In the genomic region with DNA sequence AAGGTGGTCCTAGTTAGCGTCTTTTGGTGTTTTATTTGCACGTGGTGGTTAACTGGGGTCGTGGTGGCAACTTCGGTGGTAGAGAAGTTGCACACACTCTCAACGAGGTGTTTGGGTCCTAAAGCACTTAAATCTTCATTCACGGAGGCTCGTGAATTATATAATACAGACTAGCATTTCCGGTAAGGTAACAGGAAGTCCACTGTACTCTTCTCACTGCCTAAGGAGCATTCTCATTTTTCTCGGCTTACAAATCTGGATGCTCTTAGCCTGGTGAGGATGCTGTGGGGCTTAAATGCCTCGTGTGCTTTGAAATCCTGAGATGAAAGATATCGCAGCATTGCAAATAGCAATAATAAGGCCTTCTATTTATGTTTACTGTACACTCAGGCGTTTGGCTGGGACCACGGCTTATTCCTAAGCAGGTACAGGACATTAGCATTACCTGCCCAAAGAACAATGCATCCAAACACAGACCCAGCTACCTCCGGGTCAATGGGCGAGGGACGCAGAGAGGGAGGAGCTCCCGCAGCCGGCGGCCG, we compare ENCODE assay signal across 8 cellular contexts. TPM values are rescaled to one million over a fixed set of nuclear protein-coding genes. Genes with fewer than 3 reads are reported as not detected.
DNase-seq lines count a peak whose midpoint lies in the region; ATAC-seq and TF ChIP-seq lines count a peak whose summit lies in the region.

No MANE protein-coding gene starts in this region.

- H3K4me2 ChIP-seq in OCI-LY7 (ENCODE audit: low read length): peak overlapping the region; percentile 91

- H3K9me3 ChIP-seq in HEK293 (ENCODE audit: control insufficient read depth, insufficient read depth, low read depth, low read length) (no peaks in the 10 kb centered on the region), OCI-LY7 (ENCODE audit: low read length) (no peaks in the 10 kb centered on the region), lower lobe of right lung (no peaks in the 10 kb centered on the region), upper lobe of right lung (no peaks in the 10 kb centered on the region)

- CTCF ChIA-PET in HEK293 (lab: Yijun Ruan, JAX): interaction anchor here (0.6 to 2.2 kb wide), 6 partner anchors 24 to 1637 kb away, joined by 3 to 10 read pairs (median 4); a partner anchor contains a TSS
- CTCF ChIA-PET in OCI-LY7 (lab: Charles Lee; ENCODE audit: unreplicated experiment): no interaction called here

- peak overlapping the region; percentile 98 for H3K4me3 ChIP-seq in HEK293 (ENCODE audit: low read depth, low read length)
- peak overlapping the region; percentile 87 for H3K4me3 ChIP-seq in OCI-LY7 (ENCODE audit: low read depth, low read length, poor library complexity, severe bottlenecking)
- H3K4me3 ChIP-seq in lower lobe of right lung: peak overlapping the region; percentile 90
- H3K4me3 ChIP-seq in upper lobe of right lung: peak overlapping the region; percentile 76

- no peaks in the 10 kb centered on the region for H3K9me2 ChIP-seq in OCI-LY7 (ENCODE audit: insufficient read depth, low read length)

- peak overlapping the region; percentile 22; the same call in 1 of the 2 replicates for H2AFZ ChIP-seq in OCI-LY7 (ENCODE audit: low read length)

- no TSS peak for BruUV-seq in OCI-LY7 (replicated peaks; lab: Mats Ljungman, UMichigan)

- H4K20me1 ChIP-seq in OCI-LY7 (ENCODE audit: insufficient read depth, low read length): peaks cover 26% of the 10 kb centered on the region

- peaks cover 31 to 35% of the 10 kb centered on the region in 2 experiments for H3K36me3 ChIP-seq in HEK293 (ENCODE audit: control insufficient read depth in 2 of 2, insufficient read depth in 1 of 2, low read length in 2 of 2)
- H3K36me3 ChIP-seq in OCI-LY7 (ENCODE audit: insufficient read depth, low read length): peaks cover 50% of the 10 kb centered on the region
- H3K36me3 ChIP-seq in lower lobe of right lung: peaks cover 42% of the 10 kb centered on the region
- H3K36me3 ChIP-seq in upper lobe of right lung: peaks cover 38% of the 10 kb centered on the region

- peaks cover 63% of the 10 kb centered on the region for H3K79me2 ChIP-seq in OCI-LY7 (ENCODE audit: insufficient read depth, low read depth, low read length)

- peak in 1 of 2 donors; percentile 21 for ATAC-seq in lower lobe of right lung
- no peak for ATAC-seq in upper lobe of right lung

- POLR2A ChIA-PET in HEK293 (lab: Yijun Ruan, JAX): interaction anchor here (1.1 kb wide), 1 partner anchor 65 kb away, joined by 3 read pairs; no protein-coding TSS in a partner anchor
- POLR2A ChIA-PET in OCI-LY7 (lab: Charles Lee): interaction anchor here (0.6 to 3.2 kb wide), 3 partner anchors 9 to 641 kb away, joined by 3 to 11 read pairs (median 8); no protein-coding TSS in a partner anchor

- H3K4me1 ChIP-seq in HEK293 (ENCODE audit: control insufficient read depth, insufficient read depth, low read length) (peaks cover 4% of the 10 kb centered on the region; the same call in 1 of the 2 replicates), OCI-LY7 (ENCODE audit: insufficient read depth, low read length, poor library complexity, severe bottlenecking) (peaks cover 43% of the 10 kb centered on the region), lower lobe of right lung (peaks cover 35% of the 10 kb centered on the region), upper lobe of right lung (peaks cover 30% of the 10 kb centered on the region)

- H3K27me3 ChIP-seq in lower lobe of right lung (ENCODE audit: low read depth) (no peaks in the 10 kb centered on the region), upper lobe of right lung (no peaks in the 10 kb centered on the region)

- peak; percentile 55 for DNase-seq in EH (ENCODE audit: low read depth)
- peak; percentile 60 for DNase-seq in OCI-LY7 (ENCODE audit: low spot score)
- peak; percentile 33 for DNase-seq in cerebellar cortex (ENCODE audit: low spot score)
- DNase-seq in lower lobe of right lung: no peak
- no peak for DNase-seq in upper lobe of right lung
- DNase-seq in HK-2 (ENCODE audit: unreplicated experiment): no peak
- no peak for DNase-seq in retina

- TF ChIP-seq CTCF in HEK293 (tag by site-specific recombination; IDR thresholded peaks at IDR 0.05) (no peak), OCI-LY7 (conservative IDR thresholded peaks at IDR 0.05; ENCODE audit: low read length) (no peak), lower lobe of right lung (IDR thresholded peaks at IDR 0.05) (no peak), upper lobe of right lung (IDR thresholded peaks at IDR 0.05) (no peak)

- intact Hi-C loops in OCI-LY7 (cut with micrococcal nuclease; ENCODE audit: unreplicated experiment) (loop anchor here (2.0 to 10.0 kb wide), 4 partner anchors 46 to 522 kb away; no protein-coding TSS in a partner anchor), lower lobe of right lung (cut with DNase I) (no loop called here), upper lobe of right lung (cut with DNase I) (no loop called here)

- peak overlapping the region; percentile 89 for H3K27ac ChIP-seq in HEK293 (ENCODE audit: extremely low read depth, low read depth, low read length)
- peak overlapping the region; percentile 80 for H3K27ac ChIP-seq in OCI-LY7 (ENCODE audit: low read depth, low read length, poor library complexity, severe bottlenecking)
- H3K27ac ChIP-seq in lower lobe of right lung: peak overlapping the region; percentile 92
- peak overlapping the region; percentile 96 for H3K27ac ChIP-seq in upper lobe of right lung

TF ChIP-seq in HEK293, 187 proteins besides CTCF, POLR2A, EP300 and RAD21 (continues in another document):
- TF ChIP-seq ZBTB21 (tag by site-specific recombination; IDR thresholded peaks at IDR 0.05) (no peak), ZNF600 (tag by site-specific recombination; IDR thresholded peaks at IDR 0.05) (no peak), ZNF10 (tag by site-specific recombination; IDR thresholded peaks at IDR 0.05) (peak; percentile 76), ZNF707 (tag by site-specific recombination; IDR thresholded peaks at IDR 0.05) (no peak), ZNF248 (tag by site-specific recombination; IDR thresholded peaks at IDR 0.05) (no peak), ZNF521 (tag by site-specific recombination; IDR thresholded peaks at IDR 0.05) (no peak), ZNF341 (tag by site-specific recombination; IDR thresholded peaks at IDR 0.05; ENCODE audit: low read depth) (no peak), KLF1 (tag by site-specific recombination; IDR thresholded peaks at IDR 0.05) (no peak), ZNF571 (tag by site-specific recombination; IDR thresholded peaks at IDR 0.05) (no peak), ZNF335 (tag by site-specific recombination; conservative IDR thresholded peaks at IDR 0.05) (peak; percentile 80), SP3 (tag by site-specific recombination; IDR thresholded peaks at IDR 0.05) (peak; percentile 17; the same call in 1 of the 2 replicates), SP2 (tag by site-specific recombination; IDR thresholded peaks at IDR 0.05) (0 out of 2 replicates have a peak, but pooled peaks have one; percentile 29)
- TF ChIP-seq, protein P1, sequence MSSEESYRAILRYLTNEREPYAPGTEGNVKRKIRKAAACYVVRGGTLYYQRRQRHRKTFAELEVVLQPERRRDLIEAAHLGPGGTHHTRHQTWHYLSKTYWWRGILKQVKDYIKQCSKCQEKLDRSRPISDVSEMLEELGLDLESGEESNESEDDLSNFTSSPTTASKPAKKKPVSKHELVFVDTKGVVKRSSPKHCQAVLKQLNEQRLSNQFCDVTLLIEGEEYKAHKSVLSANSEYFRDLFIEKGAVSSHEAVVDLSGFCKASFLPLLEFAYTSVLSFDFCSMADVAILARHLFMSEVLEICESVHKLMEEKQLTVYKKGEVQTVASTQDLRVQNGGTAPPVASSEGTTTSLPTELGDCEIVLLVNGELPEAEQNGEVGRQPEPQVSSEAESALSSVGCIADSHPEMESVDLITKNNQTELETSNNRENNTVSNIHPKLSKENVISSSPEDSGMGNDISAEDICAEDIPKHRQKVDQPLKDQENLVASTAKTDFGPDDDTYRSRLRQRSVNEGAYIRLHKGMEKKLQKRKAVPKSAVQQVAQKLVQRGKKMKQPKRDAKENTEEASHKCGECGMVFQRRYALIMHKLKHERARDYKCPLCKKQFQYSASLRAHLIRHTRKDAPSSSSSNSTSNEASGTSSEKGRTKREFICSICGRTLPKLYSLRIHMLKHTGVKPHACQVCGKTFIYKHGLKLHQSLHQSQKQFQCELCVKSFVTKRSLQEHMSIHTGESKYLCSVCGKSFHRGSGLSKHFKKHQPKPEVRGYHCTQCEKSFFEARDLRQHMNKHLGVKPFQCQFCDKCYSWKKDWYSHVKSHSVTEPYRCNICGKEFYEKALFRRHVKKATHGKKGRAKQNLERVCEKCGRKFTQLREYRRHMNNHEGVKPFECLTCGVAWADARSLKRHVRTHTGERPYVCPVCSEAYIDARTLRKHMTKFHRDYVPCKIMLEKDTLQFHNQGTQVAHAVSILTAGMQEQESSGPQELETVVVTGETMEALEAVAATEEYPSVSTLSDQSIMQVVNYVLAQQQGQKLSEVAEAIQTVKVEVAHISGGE (tag by site-specific recombination; conservative IDR thresholded peaks at IDR 0.05; ENCODE audit: low read depth): peak; percentile 53; the same call in 1 of the 2 replicates
- TF ChIP-seq, protein P2, sequence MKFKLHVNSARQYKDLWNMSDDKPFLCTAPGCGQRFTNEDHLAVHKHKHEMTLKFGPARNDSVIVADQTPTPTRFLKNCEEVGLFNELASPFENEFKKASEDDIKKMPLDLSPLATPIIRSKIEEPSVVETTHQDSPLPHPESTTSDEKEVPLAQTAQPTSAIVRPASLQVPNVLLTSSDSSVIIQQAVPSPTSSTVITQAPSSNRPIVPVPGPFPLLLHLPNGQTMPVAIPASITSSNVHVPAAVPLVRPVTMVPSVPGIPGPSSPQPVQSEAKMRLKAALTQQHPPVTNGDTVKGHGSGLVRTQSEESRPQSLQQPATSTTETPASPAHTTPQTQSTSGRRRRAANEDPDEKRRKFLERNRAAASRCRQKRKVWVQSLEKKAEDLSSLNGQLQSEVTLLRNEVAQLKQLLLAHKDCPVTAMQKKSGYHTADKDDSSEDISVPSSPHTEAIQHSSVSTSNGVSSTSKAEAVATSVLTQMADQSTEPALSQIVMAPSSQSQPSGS (tag by site-specific recombination; IDR thresholded peaks at IDR 0.05; ENCODE audit: low read depth): no peak
- TF ChIP-seq, protein P3, sequence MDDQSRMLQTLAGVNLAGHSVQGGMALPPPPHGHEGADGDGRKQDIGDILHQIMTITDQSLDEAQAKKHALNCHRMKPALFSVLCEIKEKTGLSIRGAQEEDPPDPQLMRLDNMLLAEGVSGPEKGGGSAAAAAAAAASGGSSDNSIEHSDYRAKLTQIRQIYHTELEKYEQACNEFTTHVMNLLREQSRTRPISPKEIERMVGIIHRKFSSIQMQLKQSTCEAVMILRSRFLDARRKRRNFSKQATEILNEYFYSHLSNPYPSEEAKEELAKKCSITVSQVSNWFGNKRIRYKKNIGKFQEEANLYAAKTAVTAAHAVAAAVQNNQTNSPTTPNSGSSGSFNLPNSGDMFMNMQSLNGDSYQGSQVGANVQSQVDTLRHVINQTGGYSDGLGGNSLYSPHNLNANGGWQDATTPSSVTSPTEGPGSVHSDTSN (CRISPR knock-in tag; IDR thresholded peaks at IDR 0.05): no peak

RNA-seq across cellular contexts. Expression of a gene that starts 1.0 kb away (rescaled TPM):
- total RNA-seq in OCI-LY7 (2014; rRNA removed; shearing (Covaris generic)): 40.8 and 43.3 TPM in 2 replicates
- total RNA-seq in OCI-LY7 (2022) (50.4 and 61.6 TPM in 2 replicates), lower lobe of right lung (53.1 TPM), upper lobe of right lung (43.4 TPM)

Comparison
In these comparisons a context has a peak if more than half of its experiments do, and no peak if none do; other contexts are left out.
1. DNase-seq: peak in EH (single experiment), OCI-LY7 (single experiment) and cerebellar cortex (single experiment); none in lower lobe of right lung (single experiment), upper lobe of right lung (single experiment), HK-2 (single experiment) and retina (single experiment).
2. Peak in every context shown above with its lines, with median percentiles within 50 percentile points of each other: H3K27ac ChIP-seq and H3K4me3 ChIP-seq.